Comparison of ENCODE assay signal across 8 cellular contexts in genomic region chr7:24979470-24979862, GRCh38. TPM values are rescaled to one million over a fixed set of nuclear protein-coding genes. Genes with fewer than 3 reads are reported as not detected.
A peak's percentile ranks its signal among the peaks of the same experiment; 100 is the strongest.
DNase-seq lines count a peak whose midpoint lies in the region; ATAC-seq and TF ChIP-seq lines count a peak whose summit lies in the region.

No MANE protein-coding gene starts in this region.

- in situ Hi-C loops in GM18951 (cut with MboI; ENCODE audit: low sequenced_read_pairs, unreplicated experiment), result no loop called here

- DNase-seq in RKO (ENCODE audit: low spot score) (peak; percentile 79), germinal center (ENCODE audit: low spot score) (peak; percentile 59), ovary (peak; percentile 60 to 72 (median 71)), upper lobe of right lung (peak; percentile 85)
- peak; percentile 92 for DNase-seq in activated effector memory CD4-positive, alpha-beta T cell treated with anti-CD3 and anti-CD28 coated beads, Interleukin-2, amount 50 U/mL, for 16 hours

- peak; percentile 79 for TF ChIP-seq CTCF in C4-2B (conservative IDR thresholded peaks at IDR 0.05)
- peak in 2 of 3 donors; percentile 40 to 52 for TF ChIP-seq CTCF in ovary (IDR thresholded peaks at IDR 0.05)
- peak; percentile 45 for TF ChIP-seq CTCF in upper lobe of right lung (IDR thresholded peaks at IDR 0.05)

- TF ChIP-seq POLR2A in GM18951 (IDR thresholded peaks at IDR 0.05; ENCODE audit: extremely low read depth, insufficient read depth, insufficient read length), result peak; percentile 63
- no peak for TF ChIP-seq POLR2A in ovary (IDR thresholded peaks at IDR 0.05)

- H3K27me3 ChIP-seq in ovary, result no peaks in the 10 kb centered on the region
- H3K27me3 ChIP-seq in upper lobe of right lung, result no peaks in the 10 kb centered on the region

- intact Hi-C loops in ovary (cut with DNase I), result no loop called here
- intact Hi-C loops in upper lobe of right lung (cut with DNase I), result no loop called here

- peak overlapping the region; percentile 78 for H3K4me3 ChIP-seq in ovary
- H3K4me3 ChIP-seq in upper lobe of right lung, result peak overlapping the region; percentile 60

- peaks cover 3% of the 10 kb centered on the region for H3K4me1 ChIP-seq in ovary (ENCODE audit: insufficient read depth)
- H3K4me1 ChIP-seq in upper lobe of right lung, result peaks cover 5% of the 10 kb centered on the region

- peak; percentile 53 for ATAC-seq in HG03159 (IDR thresholded peaks at IDR 0.05; ENCODE audit: unreplicated experiment)
- ATAC-seq in upper lobe of right lung, result peak; percentile 67

- peak overlapping the region; percentile 61 for H3K27ac ChIP-seq in C4-2B
- peak overlapping the region; percentile 65 to 73 for H3K27ac ChIP-seq in ovary
- peak overlapping the region; percentile 79 for H3K27ac ChIP-seq in upper lobe of right lung

- H3K9me3 ChIP-seq in ovary, result no peaks in the 10 kb centered on the region
- no peaks in the 10 kb centered on the region for H3K9me3 ChIP-seq in upper lobe of right lung

- H3K36me3 ChIP-seq in ovary (no peaks in the 10 kb centered on the region), upper lobe of right lung (no peaks in the 10 kb centered on the region)

- WGBS in ovary, 3 donors, result 0 to 2% (median 1%) methylated on average over 21 to 42 of the region's 42 CpGs

- TF ChIP-seq EP300 in ovary (IDR thresholded peaks at IDR 0.05), result no peak

RNA-seq across cellular contexts. Expression of gene OSBPL3, which starts 0.5 kb away (rescaled TPM):
- 10 to 100 TPM in 6 of 7 donors, 1 to 10 TPM in 1; 8.4 to 29.1 (median 13.7) TPM for total RNA-seq in ovary
- 10 to 100 TPM in 1 of 2 donors, 1 to 10 TPM in 1; 6.0 to 11.3 TPM for polyA plus RNA-seq in ovary
- 23.7 TPM for total RNA-seq in upper lobe of right lung

Comparison
In these comparisons a context has a peak if more than half of its experiments do, and no peak if none do; other contexts are left out.
1. Peak in every context shown above with its lines: DNase-seq, ATAC-seq, H3K4me3 ChIP-seq and H3K27ac ChIP-seq.